In the genomic region with DNA sequence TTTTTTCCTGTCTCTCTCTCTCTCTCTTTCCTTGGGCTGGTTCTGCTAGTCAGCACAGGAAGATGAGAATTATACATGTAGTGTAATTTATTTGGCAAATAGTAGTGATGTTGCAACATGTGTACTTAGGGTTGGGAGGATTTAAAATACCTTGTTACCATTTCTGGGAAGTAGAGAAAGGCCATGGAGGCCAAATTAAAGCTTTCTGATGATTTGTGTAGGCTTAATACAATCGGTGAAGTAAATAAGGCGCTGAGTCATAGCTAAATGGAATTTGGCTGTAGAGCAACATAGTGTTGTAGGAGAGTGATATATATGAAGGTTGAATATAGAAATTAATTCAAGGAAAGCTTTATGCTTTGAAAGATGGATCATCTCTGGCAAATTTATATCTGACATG, we compare ENCODE assay signal across 13 cellular contexts.
A peak's percentile ranks its signal among the peaks of the same experiment; 100 is the strongest.
DNase-seq lines count a peak whose midpoint lies in the region; ATAC-seq and TF ChIP-seq lines count a peak whose summit lies in the region.
"Had no signal": no experiment of that assay in that cellular context is flagged by ENCODE, and none has a peak within 500 bp of the region (broad histone marks: within the 10 kb centered on the region; RNA-seq: fewer than 3 reads in every experiment).

No MANE protein-coding gene starts in this region.

- no peak overlapping the region for H3K4me2 ChIP-seq in MM.1S (ENCODE audit: low read depth, low read length)

- no peaks in the 10 kb centered on the region for H4K20me1 ChIP-seq in MM.1S (ENCODE audit: insufficient read depth, low read length)

- no peak overlapping the region for H3K9ac ChIP-seq in MM.1S (ENCODE audit: low read length)

- no peaks in the 10 kb centered on the region for H3K9me2 ChIP-seq in MM.1S (replicated peaks; ENCODE audit: insufficient read depth, low read length)

- H3K9me3 ChIP-seq in MM.1S (replicated peaks; ENCODE audit: insufficient read depth, low read length) = no peaks in the 10 kb centered on the region
- H3K9me3 ChIP-seq: BE2C had no signal

- H3K27ac ChIP-seq in foreskin keratinocyte (no peak overlapping the region), MM.1S (ENCODE audit: low read length) (no peak overlapping the region)

- TF ChIP-seq CTCF in foreskin keratinocyte (conservative IDR thresholded peaks at IDR 0.05) = no peak
- TF ChIP-seq CTCF in MM.1S (IDR thresholded peaks at IDR 0.05; ENCODE audit: low read length) = no peak

- H3K27me3 ChIP-seq in foreskin keratinocyte (no peaks in the 10 kb centered on the region), MM.1S (replicated peaks; ENCODE audit: insufficient read depth, low read length) (no peaks in the 10 kb centered on the region)
- H3K27me3 ChIP-seq: BE2C had no signal

- H2AFZ ChIP-seq in MM.1S (ENCODE audit: low read length) = no peak overlapping the region

- H3F3A ChIP-seq in MM.1S (ENCODE audit: insufficient read depth, low read length) = no peaks in the 10 kb centered on the region

- DNase-seq in Caki2 (ENCODE audit: low read depth) = peak; percentile 3
- peak; percentile 70 for DNase-seq in HT-29 (ENCODE audit: low spot score)
- peak; percentile 86 for DNase-seq in amniotic epithelial cell (ENCODE audit: low read depth)
- peak; percentile 71 to 72 for DNase-seq in foreskin keratinocyte
- DNase-seq in MM.1S = no peak
- no peak for DNase-seq in stimulated activated CD4-positive, alpha-beta T cell treated with anti-CD3 and anti-CD28 coated beads, Interleukin-4, amount 100 ng/mL, for 4 hours
- DNase-seq: BE2C; CD4-positive, alpha-beta memory T cell; NCI-H345; NCI-H774; SHP77 had no signal

- H3K4me1 ChIP-seq in foreskin keratinocyte (no peaks in the 10 kb centered on the region), MM.1S (ENCODE audit: low read length) (no peaks in the 10 kb centered on the region)
- H3K4me1 ChIP-seq: BE2C had no signal

- peak; percentile 57 for ATAC-seq in foreskin keratinocyte
- no peak for ATAC-seq in GM21515 (IDR thresholded peaks at IDR 0.05; ENCODE audit: unreplicated experiment)
- ATAC-seq: Panc1 had no signal

- no peak overlapping the region for H3K4me3 ChIP-seq in MM.1S (ENCODE audit: low read length)

- no peaks in the 10 kb centered on the region for H3K79me2 ChIP-seq in MM.1S (ENCODE audit: low read length)

- in situ Hi-C loops in Caki2 (cut with HindIII; ENCODE audit: low pct_unique_long_range_greater_than_20kb, low sequenced_read_pairs) = no loop called here

- no peaks in the 10 kb centered on the region for H3K36me3 ChIP-seq in MM.1S (replicated peaks; ENCODE audit: insufficient read depth, low read length)
- H3K36me3 ChIP-seq: BE2C had no signal

Comparison
In these comparisons a context has a peak if more than half of its experiments do, and no peak if none do; other contexts are left out.
1. DNase-seq: peak in Caki2 (single experiment), HT-29 (single experiment), amniotic epithelial cell (single experiment) and foreskin keratinocyte (2 of 2); none in MM.1S (single experiment) and stimulated activated CD4-positive, alpha-beta T cell treated with anti-CD3 and anti-CD28 coated beads, Interleukin-4, amount 100 ng/mL, for 4 hours (0 of 2).